7 cellular contexts compared by ENCODE assay signal in the genomic region with DNA sequence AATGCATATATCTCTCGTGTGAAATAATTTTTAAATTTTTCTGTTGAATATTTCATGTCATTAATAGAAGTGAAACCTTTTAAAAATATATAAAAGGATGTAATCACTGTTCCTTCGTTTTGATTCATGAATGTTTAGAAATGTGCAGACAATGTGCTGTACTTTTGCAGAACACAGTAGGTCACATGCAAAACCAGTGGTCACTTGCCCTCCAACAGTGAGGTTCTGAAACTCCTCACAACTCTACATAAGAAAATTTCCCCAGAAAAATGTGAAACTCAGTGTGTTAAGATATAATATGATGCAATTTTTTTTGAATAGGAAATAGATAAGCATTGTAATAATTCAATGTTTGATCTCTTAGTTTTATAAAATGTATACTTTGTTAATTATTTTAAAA.
DNase-seq lines count a peak whose midpoint lies in the region; ATAC-seq and FAIRE-seq lines count a peak whose summit lies in the region.
"Not testable (repeated sequence)": the region's sequence is repeated elsewhere in the genome, so short reads cannot be mapped to it uniquely, and the experiment has no call there.

No MANE protein-coding gene starts in this region.

- ATAC-seq in GM18517 (IDR thresholded peaks at IDR 0.05; ENCODE audit: unreplicated experiment): peak; percentile 57
- peak; percentile 91 for ATAC-seq in GM19035 (IDR thresholded peaks at IDR 0.05; ENCODE audit: unreplicated experiment)
- ATAC-seq in GM21529 (IDR thresholded peaks at IDR 0.05; ENCODE audit: unreplicated experiment): peak; percentile 79
- peak; percentile 70 for ATAC-seq in HG02763 (IDR thresholded peaks at IDR 0.05; ENCODE audit: unreplicated experiment)
- peak; percentile 77 for ATAC-seq in HG03045 (IDR thresholded peaks at IDR 0.05; ENCODE audit: unreplicated experiment)
- ATAC-seq in HG03439 (IDR thresholded peaks at IDR 0.05; ENCODE audit: unreplicated experiment): peak; percentile 92

- not testable (repeated sequence) for DNase-seq in RCC 7860 (ENCODE audit: low spot score)

- FAIRE-seq in RCC 7860 (lab: Jason Lieb, UNC): peak; percentile 72
